In the genomic region with DNA sequence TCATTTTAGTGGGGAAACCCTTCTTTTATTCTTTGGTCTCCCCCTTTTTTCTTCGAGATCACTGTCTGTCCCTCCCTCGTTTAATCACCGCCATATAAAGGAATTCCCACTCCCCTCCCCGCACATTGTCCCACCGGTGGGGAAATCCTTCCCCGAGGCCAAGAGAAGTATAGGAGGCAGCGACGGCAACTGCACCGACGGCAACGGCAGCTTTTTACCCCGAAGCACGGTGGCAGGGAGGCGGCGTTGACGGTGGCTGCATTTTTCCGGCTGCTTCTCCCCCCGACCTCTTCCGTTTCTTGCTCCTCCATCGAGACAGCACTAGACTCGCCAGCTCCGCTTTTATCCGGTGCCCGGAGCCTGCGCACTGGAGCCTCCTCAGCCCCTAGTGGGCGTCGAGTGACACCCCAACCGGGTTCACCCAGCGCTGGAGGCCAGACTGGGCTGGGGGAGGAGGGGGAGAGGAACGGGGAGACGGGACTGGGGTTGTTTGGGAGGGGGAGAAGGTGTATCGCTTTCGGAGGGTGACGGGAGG, we compare ENCODE assay signal across 8 cellular contexts. TPM values are rescaled to one million over a fixed set of nuclear protein-coding genes. Genes with fewer than 3 reads are reported as not detected.
DNase-seq lines count a peak whose midpoint lies in the region; ATAC-seq, FAIRE-seq and TF ChIP-seq lines count a peak whose summit lies in the region.

No MANE protein-coding gene starts in this region.

- peak overlapping the region; percentile 87 to 100 for H3K9ac ChIP-seq in kidney (ENCODE audit: low read length in 2 of 2)

- no peaks in the 10 kb centered on the region for H3K9me3 ChIP-seq in kidney (ENCODE audit: control insufficient read depth in 1 of 2, low read length in 2 of 2)

- DNase-seq in AG08395 (ENCODE audit: low spot score) (peak; percentile 95), NCI-H2196 treated with DMSO at 0.1 percent for 48 hours (lab: John Stamatoyannopoulos, UW; ENCODE audit: unreplicated experiment) (peak; percentile 70), cerebellar cortex (ENCODE audit: low spot score) (peak; percentile 94), kidney (peak; percentile 99)
- DNase-seq in activated CD4-positive, CD25-positive, alpha-beta regulatory T cell (lab: John Stamatoyannopoulos, UW) = peak; percentile 87 to 96 (median 94)
- DNase-seq in stimulated activated CD4-positive, alpha-beta T cell treated with anti-CD3 and anti-CD28 coated beads, Interleukin-15, amount 100 ng/mL, for 1 hour (ENCODE audit: low read depth in 1 of 2, low spot score in 1 of 2) = peak; percentile 89 to 94

- H3K4me1 ChIP-seq in kidney (ENCODE audit: control insufficient read depth in 1 of 2, insufficient read depth in 1 of 2, low read depth in 1 of 2, low read length in 2 of 2) = peaks cover 8 to 9% of the 10 kb centered on the region in 2 donors

- intact Hi-C loops in kidney (cut with DNase I) = no loop called here

- FAIRE-seq in kidney (lab: Jason Lieb, UNC) = no peak

- peak overlapping the region; percentile 100 for H3K27ac ChIP-seq in kidney (ENCODE audit: low read depth in 2 of 2, low read length in 2 of 2)

- peak; percentile 53 for TF ChIP-seq CTCF in kidney (IDR thresholded peaks at IDR 0.05; ENCODE audit: borderline replicate concordance, extremely low read depth, insufficient read depth)

- ATAC-seq in GM18870 (IDR thresholded peaks at IDR 0.05; ENCODE audit: unreplicated experiment) (peak; percentile 13), HG03135 (IDR thresholded peaks at IDR 0.05; ENCODE audit: unreplicated experiment) (peak; percentile 37)

- H3K36me3 ChIP-seq in kidney (ENCODE audit: control insufficient read depth in 1 of 2, insufficient read depth in 2 of 2, low read length in 2 of 2) = peaks cover 0 to 6% of the 10 kb centered on the region in 2 donors

- peak overlapping the region; percentile 89 to 99 for H3K4me3 ChIP-seq in kidney (ENCODE audit: low read length in 2 of 2)

RNA-seq across cellular contexts. Expression of gene KMT2E, which starts 0.7 kb away (rescaled TPM):
- total RNA-seq in kidney = 106 TPM
- 7.2 TPM for polyA plus RNA-seq in kidney (ENCODE audit: insufficient read depth, low read depth, low replicate concordance)

Comparison
In these comparisons a context has a peak if more than half of its experiments do, and no peak if none do; other contexts are left out.
1. Peak in every context shown above with its lines: DNase-seq, ATAC-seq, H3K4me3 ChIP-seq and H3K27ac ChIP-seq.